1 cellular context compared by ENCODE assay signal in genomic region chr7:65381742-65382141, GRCh38.
TF ChIP-seq lines count a peak whose summit lies in the region.

No MANE protein-coding gene starts in this region.

TF ChIP-seq in K562, 482 proteins besides CTCF, POLR2A, EP300 and RAD21:
- no peak for TF ChIP-seq FOXJ2 (tag; IDR thresholded peaks at IDR 0.05)
- no peak for TF ChIP-seq ZNF707 (CRISPR knock-in tag; conservative IDR thresholded peaks at IDR 0.05)
- no peak for TF ChIP-seq SREBF1 (IDR thresholded peaks at IDR 0.05; ENCODE audit: borderline replicate concordance, low read depth, low read length)
- no peak for TF ChIP-seq ZNF589 (CRISPR knock-in tag; IDR thresholded peaks at IDR 0.05; ENCODE audit: low read depth)
- TF ChIP-seq RBM25 (IDR thresholded peaks at IDR 0.05; ENCODE audit: low read depth, low read length, severe bottlenecking), result no peak
- TF ChIP-seq ZBTB26 (CRISPR knock-in tag; IDR thresholded peaks at IDR 0.05), result no peak
- TF ChIP-seq, protein P1, sequence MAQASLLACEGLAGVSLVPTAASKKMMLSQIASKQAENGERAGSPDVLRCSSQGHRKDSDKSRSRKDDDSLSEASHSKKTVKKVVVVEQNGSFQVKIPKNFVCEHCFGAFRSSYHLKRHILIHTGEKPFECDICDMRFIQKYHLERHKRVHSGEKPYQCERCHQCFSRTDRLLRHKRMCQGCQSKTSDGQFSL (CRISPR knock-in tag; IDR thresholded peaks at IDR 0.05), result no peak
- TF ChIP-seq, protein P1 (tag; IDR thresholded peaks at IDR 0.05), result no peak
- no peak for TF ChIP-seq NFIX (CRISPR knock-in tag; IDR thresholded peaks at IDR 0.05; ENCODE audit: low read depth)
- TF ChIP-seq ZNF280B (CRISPR knock-in tag; IDR thresholded peaks at IDR 0.05), result no peak
- no peak for TF ChIP-seq ATF6 (CRISPR knock-in tag; IDR thresholded peaks at IDR 0.05)
- no peak for TF ChIP-seq ZNF232 (CRISPR knock-in tag; IDR thresholded peaks at IDR 0.05)
- no peak for TF ChIP-seq ZNF696 (CRISPR knock-in tag; conservative IDR thresholded peaks at IDR 0.05)
- TF ChIP-seq, protein P2, sequence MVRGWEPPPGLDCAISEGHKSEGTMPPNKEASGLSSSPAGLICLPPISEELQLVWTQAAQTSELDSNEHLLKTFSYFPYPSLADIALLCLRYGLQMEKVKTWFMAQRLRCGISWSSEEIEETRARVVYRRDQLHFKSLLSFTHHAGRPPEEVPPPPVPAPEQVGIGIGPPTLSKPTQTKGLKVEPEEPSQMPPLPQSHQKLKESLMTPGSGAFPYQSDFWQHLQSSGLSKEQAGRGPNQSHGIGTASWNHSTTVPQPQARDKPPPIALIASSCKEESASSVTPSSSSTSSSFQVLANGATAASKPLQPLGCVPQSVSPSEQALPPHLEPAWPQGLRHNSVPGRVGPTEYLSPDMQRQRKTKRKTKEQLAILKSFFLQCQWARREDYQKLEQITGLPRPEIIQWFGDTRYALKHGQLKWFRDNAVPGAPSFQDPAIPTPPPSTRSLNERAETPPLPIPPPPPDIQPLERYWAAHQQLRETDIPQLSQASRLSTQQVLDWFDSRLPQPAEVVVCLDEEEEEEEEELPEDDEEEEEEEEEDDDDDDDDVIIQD (CRISPR knock-in tag; IDR thresholded peaks at IDR 0.05), result no peak
- TF ChIP-seq ADNP (tag; IDR thresholded peaks at IDR 0.05), result no peak
- no peak for TF ChIP-seq YY1 (IDR thresholded peaks at IDR 0.05; ENCODE audit: borderline replicate concordance in 1 of 3, control insufficient read depth in 1 of 3, extremely low read depth in 1 of 3, insufficient read depth in 3 of 3, insufficient read length in 1 of 3, insufficient replicate concordance in 2 of 3, low read depth in 1 of 3, low read length in 2 of 3)
- no peak for TF ChIP-seq HMGN3 (IDR thresholded peaks at IDR 0.05; ENCODE audit: borderline replicate concordance, extremely low read depth, insufficient read length, low read depth, low read length)
- TF ChIP-seq NR3C1 (CRISPR knock-in tag; IDR thresholded peaks at IDR 0.05), result no peak
